ENCODE assay signal across 13 cellular contexts in genomic region chr13:39893808-39894207, GRCh38.
"Had no signal": no experiment of that assay in that cellular context is flagged by ENCODE, and none has a peak within 500 bp of the region (broad histone marks: within the 10 kb centered on the region; RNA-seq: fewer than 3 reads in every experiment).

No MANE protein-coding gene starts in this region.

- H2AFZ ChIP-seq: neural progenitor cell had no signal

- H3K36me3 Mint-ChIP-seq: neural progenitor cell had no signal

- H3K27me3 ChIP-seq: left lung, neural progenitor cell, ovary had no signal

- H3K4me1 ChIP-seq: left lung, neural progenitor cell had no signal

- H3K4me1 Mint-ChIP-seq: neural progenitor cell had no signal

- H3K4me2 ChIP-seq: neural progenitor cell had no signal

- H3K27me3 Mint-ChIP-seq: activated CD8-positive, alpha-beta T cell treated with anti-CD3 and anti-CD28 coated beads for 36 hours had no signal

- H3K27ac ChIP-seq: neural progenitor cell, VCaP had no signal

- DNase-seq: activated CD8-positive, alpha-beta memory T cell treated with anti-CD3 and anti-CD28 coated beads, Interleukin-2, amount 50 U/mL, for 4 hours; activated CD8-positive, alpha-beta T cell treated with anti-CD3 and anti-CD28 coated beads for 36 hours; foreskin melanocyte; islet precursor cell; left lung; mesendoderm; ovary; SHP77 treated with DMSO at 0.1 percent for 48 hours; stimulated activated CD4-positive, alpha-beta T cell treated with anti-CD3 and anti-CD28 coated beads, Interleukin-4, amount 100 ng/mL, for 4 hours; SW 1271; trophoblast cell had no signal

- ATAC-seq: left lung had no signal

- H3K4me3 ChIP-seq: left lung, neural progenitor cell, ovary had no signal

- H3K9me3 ChIP-seq: left lung, ovary had no signal

- H3K4me3 Mint-ChIP-seq: activated CD8-positive, alpha-beta T cell treated with anti-CD3 and anti-CD28 coated beads for 36 hours; neural progenitor cell had no signal

- H3K9me3 Mint-ChIP-seq: activated CD8-positive, alpha-beta T cell treated with anti-CD3 and anti-CD28 coated beads for 36 hours had no signal

- H3K9ac ChIP-seq: neural progenitor cell had no signal

- H3K36me3 ChIP-seq: left lung, neural progenitor cell, ovary had no signal
